Comparison of ENCODE assay signal across 10 cellular contexts in the genomic region with DNA sequence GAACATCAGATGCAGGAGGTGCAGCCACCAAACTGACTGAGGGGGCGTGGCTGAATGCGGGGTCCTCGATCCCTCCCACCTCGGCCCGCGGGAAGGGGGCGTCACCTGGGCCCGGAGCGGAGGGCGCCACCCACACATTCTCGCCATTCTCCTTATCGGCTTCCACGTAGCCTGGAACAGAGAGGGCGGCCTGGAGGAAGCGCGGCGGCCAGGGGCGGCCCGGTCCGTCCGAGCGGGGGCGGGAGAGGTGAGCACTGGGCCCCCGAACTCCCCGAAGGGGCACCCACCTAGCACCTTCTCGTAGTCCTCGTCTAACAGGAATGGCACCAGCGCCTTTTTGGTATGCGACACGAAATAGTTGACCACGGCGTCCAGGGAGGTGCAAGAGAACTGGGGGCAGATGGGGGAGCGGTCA. TPM values are rescaled to one million over a fixed set of nuclear protein-coding genes. Genes with fewer than 3 reads are reported as not detected.
DNase-seq lines count a peak whose midpoint lies in the region; ATAC-seq and TF ChIP-seq lines count a peak whose summit lies in the region.
"Had no signal": no experiment of that assay in that cellular context is flagged by ENCODE, and none has a peak within 500 bp of the region (broad histone marks: within the 10 kb centered on the region; RNA-seq: fewer than 3 reads in every experiment).

No MANE protein-coding gene starts in this region.

- peaks cover 4% of the 10 kb centered on the region for H3K36me3 Mint-ChIP-seq in activated naive CD8-positive, alpha-beta T cell treated with anti-CD3 and anti-CD28 coated beads, Interleukin-2, amount 10 ng/mL, durations not matched to agents 7 days and 5 days
- no peaks in the 10 kb centered on the region for H3K36me3 Mint-ChIP-seq in type B pancreatic cell

- H3K9me3 ChIP-seq in tibial nerve, result peaks cover 0 to 9% (median 0%) of the 10 kb centered on the region in 4 donors
- H3K9me3 ChIP-seq: pancreas had no signal

- peak overlapping the region in 1 of 4 donors; percentile 36 for H3K4me3 ChIP-seq in tibial nerve

- H3K4me1 Mint-ChIP-seq in activated naive CD8-positive, alpha-beta T cell treated with anti-CD3 and anti-CD28 coated beads, Interleukin-2, amount 10 ng/mL, durations not matched to agents 7 days and 5 days, result peaks cover 20% of the 10 kb centered on the region
- no peaks in the 10 kb centered on the region for H3K4me1 Mint-ChIP-seq in type B pancreatic cell (ENCODE audit: unreplicated experiment)

- DNase-seq in stimulated activated CD4-positive, alpha-beta T cell treated with anti-CD3 and anti-CD28 coated beads, Interleukin-15, amount 100 ng/mL, for 24 hours, result peak; percentile 45
- DNase-seq in stimulated activated CD4-positive, alpha-beta T cell treated with anti-CD3 and anti-CD28 coated beads, Interleukin-4, amount 100 ng/mL, for 24 hours, result no peak
- DNase-seq in activated naive CD8-positive, alpha-beta T cell treated with anti-CD3 and anti-CD28 coated beads, Interleukin-2, amount 10 ng/mL, durations not matched to agents 7 days and 5 days, result no peak
- DNase-seq in iPS-NIHi11 (ENCODE audit: low spot score) (peak; percentile 81), type B pancreatic cell (ENCODE audit: extremely low spot score, unreplicated experiment) (no peak), HCEC 1CT (no peak), C1 segment of cervical spinal cord (lab: John Stamatoyannopoulos, UW) (no peak), tibial nerve (ENCODE audit: low spot score in 2 of 2) (no peak)

- H3K27me3 Mint-ChIP-seq in activated naive CD8-positive, alpha-beta T cell treated with anti-CD3 and anti-CD28 coated beads, Interleukin-2, amount 10 ng/mL, durations not matched to agents 7 days and 5 days, result no peaks in the 10 kb centered on the region
- peaks cover 4% of the 10 kb centered on the region for H3K27me3 Mint-ChIP-seq in type B pancreatic cell

- ATAC-seq in activated naive CD8-positive, alpha-beta T cell treated with anti-CD3 and anti-CD28 coated beads, Interleukin-2, amount 10 ng/mL, durations not matched to agents 7 days and 5 days (ENCODE audit: low read depth), result no peak

- TF ChIP-seq CTCF in type B pancreatic cell (conservative IDR thresholded peaks at IDR 0.05), result no peak
- TF ChIP-seq CTCF in tibial nerve (IDR thresholded peaks at IDR 0.05), result no peak

- POLR2A ChIA-PET in activated naive CD8-positive, alpha-beta T cell treated with anti-CD3 and anti-CD28 coated beads, Interleukin-2, amount 10 ng/mL, durations not matched to agents 7 days and 5 days (lab: Charles Lee), result no interaction called here

- H3K4me1 ChIP-seq in tibial nerve, result peaks cover 0 to 26% (median 9%) of the 10 kb centered on the region in 4 donors
- H3K4me1 ChIP-seq: pancreas had no signal

- H3K9me3 Mint-ChIP-seq in activated naive CD8-positive, alpha-beta T cell treated with anti-CD3 and anti-CD28 coated beads, Interleukin-2, amount 10 ng/mL, durations not matched to agents 7 days and 5 days, result no peaks in the 10 kb centered on the region
- H3K9me3 Mint-ChIP-seq in type B pancreatic cell, result no peaks in the 10 kb centered on the region

- no peak overlapping the region for H3K27ac Mint-ChIP-seq in activated naive CD8-positive, alpha-beta T cell treated with anti-CD3 and anti-CD28 coated beads, Interleukin-2, amount 10 ng/mL, durations not matched to agents 7 days and 5 days
- no peak overlapping the region for H3K27ac Mint-ChIP-seq in type B pancreatic cell

- WGBS in tibial nerve, 2 donors, result 5 to 7% methylated on average over 25 to 30 of the region's 33 CpGs

- H3K27ac ChIP-seq in tibial nerve, result no peak overlapping the region

- peaks cover 0 to 15% of the 10 kb centered on the region in 2 donors for H3K27me3 ChIP-seq in tibial nerve
- H3K27me3 ChIP-seq: pancreas had no signal

- TF ChIP-seq EP300 in tibial nerve (IDR thresholded peaks at IDR 0.05), result no peak

- peak overlapping the region; percentile 86 for H3K4me3 Mint-ChIP-seq in activated naive CD8-positive, alpha-beta T cell treated with anti-CD3 and anti-CD28 coated beads, Interleukin-2, amount 10 ng/mL, durations not matched to agents 7 days and 5 days
- peak overlapping the region; percentile 85 for H3K4me3 Mint-ChIP-seq in type B pancreatic cell

- H3K36me3 ChIP-seq in tibial nerve, result no peaks in the 10 kb centered on the region
- H3K36me3 ChIP-seq: pancreas had no signal

- TF ChIP-seq POLR2A in tibial nerve (IDR thresholded peaks at IDR 0.05), result no peak

RNA-seq across cellular contexts. Expression of a gene that starts 11.8 kb away (rescaled TPM):
- total RNA-seq in activated naive CD8-positive, alpha-beta T cell treated with anti-CD3 and anti-CD28 coated beads, Interleukin-2, amount 10 ng/mL, durations not matched to agents 7 days and 5 days, result 1 to 10 TPM; 8.4 to 8.8 TPM
- 42.5 and 96.9 TPM in 2 replicates for total RNA-seq in type B pancreatic cell (ENCODE audit: low replicate concordance)
- 1 to 10 TPM in 3 of 4 donors, not detected in 1; 3.1 to 6.0 (median 4.8) TPM for total RNA-seq in tibial nerve

RNA-seq across cellular contexts. Expression of a gene that starts 16.5 kb away (rescaled TPM):
- total RNA-seq in activated naive CD8-positive, alpha-beta T cell treated with anti-CD3 and anti-CD28 coated beads, Interleukin-2, amount 10 ng/mL, durations not matched to agents 7 days and 5 days, result 10 to 100 TPM; 23.7 to 26.2 TPM
- total RNA-seq in type B pancreatic cell (ENCODE audit: low replicate concordance) (43.5 and 43.6 TPM in 2 replicates), tibial nerve (10 to 100 TPM in 1 of 4 donors, 1 to 10 TPM in 3; 2.2 to 13.2 (median 6.6) TPM)

RNA-seq across cellular contexts. Expression of a gene that starts 22.4 kb away (rescaled TPM):
- total RNA-seq in activated naive CD8-positive, alpha-beta T cell treated with anti-CD3 and anti-CD28 coated beads, Interleukin-2, amount 10 ng/mL, durations not matched to agents 7 days and 5 days, result 10 to 100 TPM; 20.8 to 21.8 TPM
- total RNA-seq in type B pancreatic cell (ENCODE audit: low replicate concordance) (4.8 and 26.3 TPM in 2 replicates), tibial nerve (under 1 TPM in 1 of 4 donors, not detected in 3; 0.87 TPM)

RNA-seq across cellular contexts. Expression of a gene that starts 24.7 kb away (rescaled TPM):
- total RNA-seq in activated naive CD8-positive, alpha-beta T cell treated with anti-CD3 and anti-CD28 coated beads, Interleukin-2, amount 10 ng/mL, durations not matched to agents 7 days and 5 days, result 10 to 100 TPM; 49.3 to 50.5 TPM
- not detected in 2 replicates for total RNA-seq in type B pancreatic cell (ENCODE audit: low replicate concordance)
- 1 to 10 TPM in 2 of 4 donors, under 1 TPM in 1, not detected in 1; 0.60 to 7.9 (median 1.2) TPM for total RNA-seq in tibial nerve
- total RNA-seq: RPMI7951 had no signal

RNA-seq across cellular contexts. Expression of a gene that starts 47.8 kb away (rescaled TPM):
- not detected for total RNA-seq in activated naive CD8-positive, alpha-beta T cell treated with anti-CD3 and anti-CD28 coated beads, Interleukin-2, amount 10 ng/mL, durations not matched to agents 7 days and 5 days
- total RNA-seq in type B pancreatic cell (ENCODE audit: low replicate concordance) (4.9 and 6.1 TPM in 2 replicates), tibial nerve (not detected)
- total RNA-seq: pancreas had no signal

Comparison
In these comparisons a context has a peak if more than half of its experiments do, and no peak if none do; other contexts are left out.
1. DNase-seq: peak in stimulated activated CD4-positive, alpha-beta T cell treated with anti-CD3 and anti-CD28 coated beads, Interleukin-15, amount 100 ng/mL, for 24 hours (single experiment) and iPS-NIHi11 (single experiment); none in stimulated activated CD4-positive, alpha-beta T cell treated with anti-CD3 and anti-CD28 coated beads, Interleukin-4, amount 100 ng/mL, for 24 hours (single experiment), activated naive CD8-positive, alpha-beta T cell treated with anti-CD3 and anti-CD28 coated beads, Interleukin-2, amount 10 ng/mL, durations not matched to agents 7 days and 5 days (single experiment), type B pancreatic cell (single experiment), HCEC 1CT (single experiment), C1 segment of cervical spinal cord (0 of 14) and tibial nerve (0 of 2).